Comparison of ENCODE assay signal across 23 cellular contexts in the genomic region with DNA sequence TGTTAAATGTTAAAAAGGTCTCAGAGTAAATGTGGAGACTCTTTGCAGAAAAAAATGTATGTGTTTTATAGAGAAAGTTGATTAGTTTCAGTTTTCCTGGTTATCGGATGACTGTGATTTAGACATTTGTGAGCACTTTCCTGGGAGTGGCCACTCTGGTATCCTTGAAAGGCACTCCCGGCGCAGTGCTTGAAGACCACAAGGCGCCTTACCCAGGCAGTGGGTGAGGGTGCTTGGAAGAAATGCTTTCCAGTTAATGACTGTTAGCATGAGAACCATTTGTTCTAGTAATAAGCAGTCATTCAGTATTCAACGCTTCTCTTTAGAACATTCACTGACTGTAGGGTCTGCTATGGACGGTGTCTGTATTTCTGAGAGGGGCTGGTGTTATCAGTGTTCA. TPM values are rescaled to one million over a fixed set of nuclear protein-coding genes. Genes with fewer than 3 reads are reported as not detected.
DNase-seq lines count a peak whose midpoint lies in the region; ATAC-seq, FAIRE-seq and TF ChIP-seq lines count a peak whose summit lies in the region.
"Had no signal": no experiment of that assay in that cellular context is flagged by ENCODE, and none has a peak within 500 bp of the region (broad histone marks: within the 10 kb centered on the region; RNA-seq: fewer than 3 reads in every experiment).

No MANE protein-coding gene starts in this region.

- H3K27ac ChIP-seq in IMR-90 (ENCODE audit: insufficient read depth, low read length) = no peak overlapping the region
- H3K27ac ChIP-seq in esophagus muscularis mucosa (replicated peaks in 1 of 4) = peak overlapping the region; percentile 49 to 99 (median 98)
- peak overlapping the region; percentile 73 to 100 for H3K27ac ChIP-seq in tibial artery
- H3K27ac ChIP-seq: KMS-11, Peyer's patch, SK-N-MC had no signal

- TF ChIP-seq POLR2A in IMR-90 (IDR thresholded peaks at IDR 0.05; ENCODE audit: low read depth, low read length) (no peak), esophagus muscularis mucosa (IDR thresholded peaks at IDR 0.05; ENCODE audit: low read depth) (no peak), GM12891 (IDR thresholded peaks at IDR 0.05; ENCODE audit: low read depth, low read length) (no peak)

- no peak for FAIRE-seq in GM12891 (lab: Jason Lieb, UNC)
- FAIRE-seq: GM18507 had no signal

- CTCF ChIA-PET in IMR-90 (lab: Yijun Ruan, JAX) = no interaction called here

- H4K8ac ChIP-seq in IMR-90 (ENCODE audit: low read depth in 2 of 2, low read length in 2 of 2) = no peak overlapping the region

- H3K9me3 ChIP-seq in IMR-90 (ENCODE audit: control insufficient read depth, insufficient read depth, low read length) (no peaks in the 10 kb centered on the region), esophagus muscularis mucosa (no peaks in the 10 kb centered on the region), tibial artery (no peaks in the 10 kb centered on the region)
- H3K9me3 ChIP-seq: BE2C, Peyer's patch had no signal

- H3K36me3 ChIP-seq in IMR-90 (ENCODE audit: control insufficient read depth, insufficient read depth, low read length) (peaks cover 2% of the 10 kb centered on the region; the same call in 1 of the 2 replicates), esophagus muscularis mucosa (no peaks in the 10 kb centered on the region), tibial artery (peaks cover 0 to 6% (median 0%) of the 10 kb centered on the region in 3 donors)
- H3K36me3 ChIP-seq: BE2C, Peyer's patch had no signal

- peaks cover 12% of the 10 kb centered on the region for H3K4me1 ChIP-seq in IMR-90 (ENCODE audit: control insufficient read depth, insufficient read depth, low read length)
- peaks cover 67 to 85% (median 73%) of the 10 kb centered on the region in 4 donors for H3K4me1 ChIP-seq in esophagus muscularis mucosa
- peaks cover 0 to 96% (median 49%) of the 10 kb centered on the region in 4 donors for H3K4me1 ChIP-seq in tibial artery
- H3K4me1 ChIP-seq: BE2C had no signal

- dilution Hi-C loops in IMR-90 (cut with HindIII; ENCODE audit: low sequenced_read_pairs, unreplicated experiment) = no loop called here

- H3K27me3 ChIP-seq in IMR-90 (ENCODE audit: control insufficient read depth, insufficient read depth, low read length) (no peaks in the 10 kb centered on the region), esophagus muscularis mucosa (no peaks in the 10 kb centered on the region), tibial artery (no peaks in the 10 kb centered on the region)
- H3K27me3 ChIP-seq: BE2C, Peyer's patch had no signal

- no CpG with 5 or more reads among the region's 6 CpGs for WGBS in IMR-90 (ENCODE audit: extremely low coverage in 2 of 2, insufficient read length in 1 of 2), 2 experiments
- WGBS in esophagus muscularis mucosa = 92% methylated on average over 6 of the region's 6 CpGs

- no peak for TF ChIP-seq EP300 in esophagus muscularis mucosa (IDR thresholded peaks at IDR 0.05)

- no peak for TF ChIP-seq RAD21 in IMR-90 (IDR thresholded peaks at IDR 0.05; ENCODE audit: low read length)

- H4K5ac ChIP-seq in IMR-90 (ENCODE audit: low read depth, low read length) = no peak overlapping the region

- POLR2A ChIA-PET in IMR-90 (lab: Charles Lee; ENCODE audit: unreplicated experiment) = no interaction called here

- no peak overlapping the region for H4K91ac ChIP-seq in IMR-90 (ENCODE audit: insufficient read depth, low read depth, low read length)

- in situ Hi-C loops in IMR-90 (cut with MboI; ENCODE audit: low sequenced_read_pairs) = no loop called here

- BruUV-seq in IMR-90 (replicated peaks; lab: Mats Ljungman, UMichigan) = no TSS peak

- 0 out of 2 replicates have a peak overlapping the region, but pooled peaks have one; percentile 19 for H3K4ac ChIP-seq in IMR-90 (ENCODE audit: low read depth, low read length)

- no peak overlapping the region for H2AK9ac ChIP-seq in IMR-90 (replicated peaks; ENCODE audit: low read depth, low read length, poor library complexity)

- no peak overlapping the region for H3K14ac ChIP-seq in IMR-90 (replicated peaks; ENCODE audit: low read depth, low read length)

- H3K56ac ChIP-seq in IMR-90 (ENCODE audit: extremely low read depth, insufficient read depth, low read length) = no peak overlapping the region

- no peak overlapping the region for H3K18ac ChIP-seq in IMR-90 (ENCODE audit: low read depth, low read length)

- H3K79me1 ChIP-seq in IMR-90 (ENCODE audit: low read depth in 1 of 2, low read length in 2 of 2) = peaks cover 36 to 80% of the 10 kb centered on the region in 2 experiments

- no peak overlapping the region for H2BK5ac ChIP-seq in IMR-90 (ENCODE audit: low read depth, low read length, poor library complexity, severe bottlenecking)

- no peak overlapping the region for H2BK20ac ChIP-seq in IMR-90 (ENCODE audit: low read depth, low read length)

- 0 out of 2 replicates have a peak overlapping the region, but pooled peaks have one; percentile 59 for H3K23ac ChIP-seq in IMR-90 (ENCODE audit: low read depth, low read length)

- no peak overlapping the region for H3K9ac ChIP-seq in IMR-90 (ENCODE audit: low read depth, low read length)
- H3K9ac ChIP-seq: KMS-11 had no signal

- H2BK120ac ChIP-seq in IMR-90 (ENCODE audit: low read depth, low read length) = no peak overlapping the region

- TF ChIP-seq CTCF in IMR-90 (conservative IDR thresholded peaks at IDR 0.05; ENCODE audit: low read depth, low read length) (no peak), esophagus muscularis mucosa (IDR thresholded peaks at IDR 0.05) (no peak), tibial artery (IDR thresholded peaks at IDR 0.05) (no peak)

- no peak overlapping the region for H2BK15ac ChIP-seq in IMR-90 (ENCODE audit: low read depth, low read length)

- no peak overlapping the region for H3K4me3 ChIP-seq in IMR-90 (ENCODE audit: insufficient read depth, low read depth, low read length)
- H3K4me3 ChIP-seq in esophagus muscularis mucosa = no peak overlapping the region
- no peak overlapping the region for H3K4me3 ChIP-seq in tibial artery
- H3K4me3 ChIP-seq: Peyer's patch, SK-N-MC had no signal

- peaks cover 19% of the 10 kb centered on the region for H3K9me1 ChIP-seq in IMR-90 (ENCODE audit: insufficient read depth, low read length)

- no peak for ATAC-seq in IMR-90 (ENCODE audit: low read depth)
- ATAC-seq: HCT116 had no signal

- H4K20me1 ChIP-seq in IMR-90 (ENCODE audit: insufficient read depth, low read length) = peaks cover 32% of the 10 kb centered on the region; the same call in 1 of the 2 replicates

- no peak overlapping the region for H3K4me2 ChIP-seq in IMR-90 (ENCODE audit: low read depth, low read length)
- H3K4me2 ChIP-seq: KMS-11 had no signal

- H2AFZ ChIP-seq in IMR-90 (replicated peaks; ENCODE audit: low read length, poor library complexity) = no peak overlapping the region

- intact Hi-C loops in IMR-90 (cut with micrococcal nuclease) = no loop called here
- intact Hi-C loops in esophagus muscularis mucosa (cut with DNase I) = no loop called here
- intact Hi-C loops in tibial artery (cut with DNase I; ENCODE audit: low total_unique reads) = no loop called here

- peak; percentile 35 to 82 for DNase-seq in NCI-H187 (lab: John Stamatoyannopoulos, UW)
- no peak for DNase-seq in NCI-H187 treated with DMSO at 0.1 percent for 48 hours (lab: John Stamatoyannopoulos, UW)
- no peak for DNase-seq in IMR-90
- no peak for DNase-seq in esophagus muscularis mucosa (ENCODE audit: extremely low spot score)
- DNase-seq in tibial artery = no peak
- no peak for DNase-seq in DMS153 (lab: John Stamatoyannopoulos, UW)
- DNase-seq in GM12891 (ENCODE audit: insufficient read length, low spot score) = no peak
- DNase-seq: 8988T; ACHN; BE2C; CD8-positive, alpha-beta memory T cell; DMS 273 treated with DMSO at 0.1 percent for 48 hours; MM.1S; NCI-H1694; NCI-H2227 treated with DMSO at 0.1 percent for 48 hours; NCI-H510A; NCI-H69; Peyer's patch; SIG-M5 had no signal

- H2AK5ac ChIP-seq in IMR-90 (ENCODE audit: low read depth, low read length) = no peak overlapping the region

TF ChIP-seq in IMR-90, 13 proteins besides CTCF, POLR2A, EP300 and RAD21 (continues in another document):
- TF ChIP-seq RCOR1 (IDR thresholded peaks at IDR 0.05; ENCODE audit: insufficient replicate concordance, low read length) (no peak), MXI1 (IDR thresholded peaks at IDR 0.05; ENCODE audit: borderline replicate concordance, low read depth, low read length) (no peak), NFE2L2 (IDR thresholded peaks at IDR 0.05; ENCODE audit: low read depth, low read length) (no peak), CHD1 (IDR thresholded peaks at IDR 0.05; ENCODE audit: low read depth, low read length) (no peak), MAZ (IDR thresholded peaks at IDR 0.05; ENCODE audit: borderline replicate concordance, low read depth, low read length) (no peak), RFX5 (IDR thresholded peaks at IDR 0.05; ENCODE audit: low read depth, low read length) (no peak)

TF ChIP-seq in GM12891, 5 proteins besides CTCF, POLR2A, EP300 and RAD21:
- no peak for TF ChIP-seq PAX5 (IDR thresholded peaks at IDR 0.05; ENCODE audit: insufficient read depth, low read length, severe bottlenecking)
- TF ChIP-seq POLR2AphosphoS5 (IDR thresholded peaks at IDR 0.05; ENCODE audit: low read depth, low read length) = no peak
- TF ChIP-seq POU2F2 (IDR thresholded peaks at IDR 0.05; ENCODE audit: low read depth, low read length) = no peak
- no peak for TF ChIP-seq TAF1 (IDR thresholded peaks at IDR 0.05; ENCODE audit: low read depth, low read length)
- TF ChIP-seq SPI1 (IDR thresholded peaks at IDR 0.05; ENCODE audit: low read depth, low read length) = no peak

RNA-seq across cellular contexts. Expression of gene CDS2, which starts 7.2 kb away (rescaled TPM):
- total RNA-seq in IMR-90 (2012; rRNA removed) (47.1 and 57.5 TPM in 2 replicates), esophagus muscularis mucosa (10 to 100 TPM; 54.8 to 83.1 (median 69.7) TPM)
- 14.2 and 17.0 TPM in 2 replicates for polyA plus RNA-seq in IMR-90 (2012; rRNA removed)
- 5.6 and 7.2 TPM in 2 replicates for polyA plus RNA-seq in IMR-90 (2012; cell fraction: cytosol; rRNA removed)
- polyA plus RNA-seq in IMR-90 (2012; cell fraction: nucleus; rRNA removed; ENCODE audit: low replicate concordance) = 3.1 and 12.8 TPM in 2 replicates
- polyA plus RNA-seq in GM12891 (2012; ENCODE audit: low read depth, missing spikeins) = 5.9 TPM

RNA-seq across cellular contexts. Expression of gene PCNA, which starts 14.2 kb away (rescaled TPM):
- total RNA-seq in IMR-90 (2012; rRNA removed) = 155 and 222 TPM in 2 replicates
- polyA plus RNA-seq in IMR-90 (2012; rRNA removed) = 185 and 213 TPM in 2 replicates
- polyA plus RNA-seq in IMR-90 (2012; cell fraction: cytosol; rRNA removed) = 92.7 and 174 TPM in 2 replicates
- polyA plus RNA-seq in IMR-90 (2012; cell fraction: nucleus; rRNA removed; ENCODE audit: low replicate concordance) = 81.5 and 150 TPM in 2 replicates
- total RNA-seq in esophagus muscularis mucosa = 10 to 100 TPM; 25.0 to 37.8 (median 35.9) TPM
- 269 TPM for polyA plus RNA-seq in GM12891 (2012; ENCODE audit: low read depth, missing spikeins)

RNA-seq across cellular contexts. Expression of gene TMEM230, which starts 21.1 kb away (rescaled TPM):
- total RNA-seq in IMR-90 (2012; rRNA removed) (69.2 and 84.4 TPM in 2 replicates), esophagus muscularis mucosa (100 to 1,000 TPM in 3 of 4 donors, 10 to 100 TPM in 1; 85.8 to 118 (median 107) TPM)
- 97.7 and 102 TPM in 2 replicates for polyA plus RNA-seq in IMR-90 (2012; rRNA removed)
- polyA plus RNA-seq in IMR-90 (2012; cell fraction: cytosol; rRNA removed) = 54.2 and 64.1 TPM in 2 replicates
- polyA plus RNA-seq in IMR-90 (2012; cell fraction: nucleus; rRNA removed; ENCODE audit: low replicate concordance) = 12.4 and 30.1 TPM in 2 replicates
- polyA plus RNA-seq in GM12891 (2012; ENCODE audit: low read depth, missing spikeins) = 75.8 TPM

Comparison
In these comparisons a context has a peak if more than half of its experiments do, and no peak if none do; other contexts are left out.
1. DNase-seq: peak in NCI-H187 (2 of 2); none in NCI-H187 treated with DMSO at 0.1 percent for 48 hours (single experiment), IMR-90 (single experiment), esophagus muscularis mucosa (single experiment), tibial artery (0 of 2), DMS153 (single experiment) and GM12891 (single experiment).